1 cellular context compared by ENCODE assay signal in the genomic region with DNA sequence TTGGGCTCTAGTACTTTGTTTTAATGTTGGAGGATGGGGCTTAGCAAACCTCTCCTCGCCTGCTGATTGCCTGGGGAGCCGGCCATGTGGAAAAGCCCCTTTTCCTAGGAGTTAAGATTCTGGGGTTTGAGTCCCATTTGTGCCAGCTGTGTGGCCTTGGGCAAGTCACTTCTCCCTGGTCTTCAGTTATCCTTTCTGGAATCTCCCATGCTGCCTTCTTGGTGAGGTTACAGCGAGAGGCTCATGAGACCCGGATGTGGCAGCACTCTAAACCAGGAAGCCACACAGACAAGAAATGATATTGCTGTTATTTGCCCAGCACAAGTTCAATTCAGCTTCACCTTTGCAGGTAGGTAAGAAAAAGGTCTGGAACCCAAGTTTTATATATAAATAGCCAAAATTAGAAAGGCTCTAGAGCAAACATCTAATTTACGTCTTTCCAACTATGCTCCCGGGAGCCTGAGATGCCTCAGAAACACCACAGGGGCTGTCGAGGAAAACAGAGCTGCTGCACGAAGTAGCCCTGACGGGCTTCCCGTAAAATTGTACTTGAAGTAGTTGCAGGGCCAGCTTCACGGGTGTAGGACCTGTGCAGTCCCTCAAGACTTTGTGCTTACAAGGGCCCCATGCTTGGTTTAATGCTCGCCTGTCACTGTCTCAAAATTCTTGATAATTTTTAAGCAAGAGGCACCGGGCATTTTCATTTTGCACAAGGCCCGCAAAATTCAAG.
TF ChIP-seq lines count a peak whose summit lies in the region.

No MANE protein-coding gene starts in this region.

TF ChIP-seq in K562, 482 proteins besides CTCF, POLR2A, EP300 and RAD21 (continued from another document):
- TF ChIP-seq BRD9 (IDR thresholded peaks at IDR 0.05; ENCODE audit: low read depth, partially characterized antibody), result no peak
